ENCODE assay signal across 5 cellular contexts in the genomic region with DNA sequence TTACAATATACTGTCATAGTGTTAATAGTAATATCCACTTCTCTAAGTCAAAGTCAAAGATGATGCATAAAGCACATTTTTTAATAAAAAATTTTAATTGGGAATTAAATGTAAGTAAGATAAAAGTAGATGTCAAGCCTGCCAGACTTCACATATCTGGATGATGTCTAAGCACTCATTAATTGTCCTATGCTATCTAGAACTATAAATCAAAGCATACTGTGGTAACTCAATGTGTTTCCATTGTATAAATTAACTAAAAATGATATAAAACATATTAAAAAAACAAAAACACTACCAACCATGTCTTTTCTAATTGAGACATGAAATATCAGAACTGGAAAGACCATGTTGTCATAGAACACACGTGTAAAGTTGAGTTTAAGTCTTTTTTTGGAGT.
"Had no signal": no experiment of that assay in that cellular context is flagged by ENCODE, and none has a peak within 500 bp of the region (broad histone marks: within the 10 kb centered on the region; RNA-seq: fewer than 3 reads in every experiment).

No MANE protein-coding gene starts in this region.

- H3K27ac ChIP-seq: HL-60 had no signal

- H3K27ac Mint-ChIP-seq: IgD-negative memory B cell had no signal

- H3K9me3 Mint-ChIP-seq: IgD-negative memory B cell had no signal

- H3K4me3 Mint-ChIP-seq: IgD-negative memory B cell had no signal

- H3K27me3 Mint-ChIP-seq: IgD-negative memory B cell had no signal

- H3K4me3 ChIP-seq: K562 had no signal

- DNase-seq: IMR-90 had no signal

- ATAC-seq: HepG2, K562 had no signal
